Comparison of ENCODE assay signal across 16 cellular contexts in the genomic region with DNA sequence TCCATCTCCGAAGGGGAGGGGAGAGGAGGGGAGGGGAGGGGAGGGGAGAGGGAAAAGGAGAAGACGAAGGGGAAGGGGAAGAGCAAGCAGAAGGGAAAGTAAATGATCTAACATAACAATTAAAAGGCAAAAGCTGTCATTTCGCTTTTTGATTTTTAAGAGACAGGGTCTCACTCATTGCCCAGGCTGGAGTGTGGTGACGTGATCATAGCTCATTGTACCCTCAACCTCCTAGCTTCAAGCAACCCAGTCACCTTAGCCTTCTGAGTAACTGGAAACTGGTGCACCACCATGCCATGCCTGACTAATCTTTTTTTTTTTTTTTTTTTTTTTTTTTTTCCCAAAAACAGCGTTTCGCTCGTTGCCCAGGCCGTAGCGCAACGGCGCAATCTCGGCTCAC. TPM values are rescaled to one million over a fixed set of nuclear protein-coding genes. Genes with fewer than 3 reads are reported as not detected.
DNase-seq lines count a peak whose midpoint lies in the region; ATAC-seq, FAIRE-seq and TF ChIP-seq lines count a peak whose summit lies in the region.
"Had no signal": no experiment of that assay in that cellular context is flagged by ENCODE, and none has a peak within 500 bp of the region (broad histone marks: within the 10 kb centered on the region; RNA-seq: fewer than 3 reads in every experiment).

No MANE protein-coding gene starts in this region.

- peak overlapping the region in 1 of 11 experiments; percentile 26; a peak in 1 of 22 replicates for H3K9ac ChIP-seq in BLaER1 treated with 17β-estradiol and CSF1 and Interleukin-3, amounts not matched to agents 10 nM and 100 nM
- no peak overlapping the region for H3K9ac ChIP-seq in IMR-90 (ENCODE audit: low read depth, low read length)
- H3K9ac ChIP-seq in HepG2 (ENCODE audit: insufficient read depth, low read depth, low read length), result no peak overlapping the region

- no peak overlapping the region for H3K4me3 ChIP-seq in BLaER1 treated with 17β-estradiol and CSF1 and Interleukin-3, amounts not matched to agents 10 nM and 100 nM
- H3K4me3 ChIP-seq in IMR-90 (ENCODE audit: insufficient read depth, low read depth, low read length) (no peak overlapping the region), HepG2 (replicated peaks in 1 of 3; ENCODE audit: insufficient read depth in 1 of 3, low read depth in 2 of 3, low read length in 3 of 3) (no peak overlapping the region), stomach (no peak overlapping the region)

- no peak overlapping the region for H2AK9ac ChIP-seq in IMR-90 (replicated peaks; ENCODE audit: low read depth, low read length, poor library complexity)

- no peak overlapping the region for H3K4ac ChIP-seq in IMR-90 (ENCODE audit: low read depth, low read length)

- no peak overlapping the region for H3K18ac ChIP-seq in IMR-90 (ENCODE audit: low read depth, low read length)

- H4K91ac ChIP-seq in IMR-90 (ENCODE audit: insufficient read depth, low read depth, low read length), result no peak overlapping the region

- no peak for ATAC-seq in IMR-90 (ENCODE audit: low read depth)
- no peak for ATAC-seq in HepG2

- no peak overlapping the region for H2BK15ac ChIP-seq in IMR-90 (ENCODE audit: low read depth, low read length)

- H4K5ac ChIP-seq in IMR-90 (ENCODE audit: low read depth, low read length), result no peak overlapping the region

- H2BK20ac ChIP-seq in IMR-90 (ENCODE audit: low read depth, low read length), result no peak overlapping the region

- H4K8ac ChIP-seq in IMR-90 (ENCODE audit: low read depth in 2 of 2, low read length in 2 of 2), result peak overlapping the region in 1 of 2 experiments; percentile 58; a peak in 1 of 4 replicates

- H2BK120ac ChIP-seq in IMR-90 (ENCODE audit: low read depth, low read length), result no peak overlapping the region

- peaks cover 0 to 18% (median 3%) of the 10 kb centered on the region in 11 experiments; a peak in 7 of 22 replicates for H3K9me3 ChIP-seq in BLaER1 treated with 17β-estradiol and CSF1 and Interleukin-3, amounts not matched to agents 10 nM and 100 nM (replicated peaks in 1 of 11)
- H3K9me3 ChIP-seq in IMR-90 (ENCODE audit: control insufficient read depth, insufficient read depth, low read length) (no peaks in the 10 kb centered on the region), HepG2 (ENCODE audit: low read length) (no peaks in the 10 kb centered on the region), stomach (no peaks in the 10 kb centered on the region)
- H3K9me3 ChIP-seq: BE2C, Caco-2 had no signal

- TF ChIP-seq CTCF in IMR-90 (conservative IDR thresholded peaks at IDR 0.05; ENCODE audit: low read depth, low read length), result no peak
- no peak for TF ChIP-seq CTCF in HepG2 (CRISPR knock-in tag; IDR thresholded peaks at IDR 0.05)
- no peak for TF ChIP-seq CTCF in stomach (IDR thresholded peaks at IDR 0.05)

- peak overlapping the region; percentile 66 for H3K14ac ChIP-seq in IMR-90 (replicated peaks; ENCODE audit: low read depth, low read length)

- DNase-seq in GM12891 (ENCODE audit: insufficient read length, low spot score), result no peak
- DNase-seq in IMR-90, result no peak
- DNase-seq in HepG2 (ENCODE audit: low spot score), result no peak
- no peak for DNase-seq in T-helper 9 cell
- no peak for DNase-seq in activated naive CD4-positive, alpha-beta T cell (lab: John Stamatoyannopoulos, UW)
- DNase-seq in stomach, result no peak
- no peak for DNase-seq in NCI-H524 treated with DMSO at 0.1 percent for 48 hours (lab: John Stamatoyannopoulos, UW)
- DNase-seq: BE2C, Caco-2, H7, NCI-H1436 treated with DMSO at 0.1 percent for 48 hours, NCI-H446 treated with DMSO at 0.1 percent for 48 hours, OCI-M1, RPMI8226 had no signal

- H3K4me1 ChIP-seq in BLaER1 treated with 17β-estradiol and CSF1 and Interleukin-3, amounts not matched to agents 10 nM and 100 nM, result peaks cover 48 to 100% (median 59%) of the 10 kb centered on the region in 10 experiments
- H3K4me1 ChIP-seq in IMR-90 (ENCODE audit: control insufficient read depth, insufficient read depth, low read length) (peaks cover 18% of the 10 kb centered on the region), HepG2 (ENCODE audit: insufficient read depth, low read length) (peaks cover 26% of the 10 kb centered on the region), stomach (peaks cover 6 to 49% (median 29%) of the 10 kb centered on the region in 4 donors)
- H3K4me1 ChIP-seq: BE2C, Caco-2 had no signal

- H3K79me2 ChIP-seq in HepG2 (ENCODE audit: insufficient read depth, low read length), result peaks cover 92% of the 10 kb centered on the region

- in situ Hi-C loops in IMR-90 (cut with MboI; ENCODE audit: low sequenced_read_pairs) (no loop called here), HepG2 (cut with HindIII; ENCODE audit: extremely low pct_ligation_motif_present, low pct_unique_long_range_greater_than_20kb) (no loop called here)

- POLR2A ChIA-PET in IMR-90 (lab: Charles Lee; ENCODE audit: unreplicated experiment), result no interaction called here
- POLR2A ChIA-PET in HepG2 (lab: Yijun Ruan, JAX), result interaction anchor here (0.7 kb wide), 1 partner anchor 8 kb away, joined by 3 read pairs; no protein-coding TSS in a partner anchor

- H2AK5ac ChIP-seq in IMR-90 (ENCODE audit: low read depth, low read length), result peak overlapping the region; percentile 70; the same call in 1 of the 2 replicates

- H2BK5ac ChIP-seq in IMR-90 (ENCODE audit: low read depth, low read length, poor library complexity, severe bottlenecking), result no peak overlapping the region

- TF ChIP-seq POLR2A in GM12891 (IDR thresholded peaks at IDR 0.05; ENCODE audit: low read depth, low read length) (no peak), IMR-90 (IDR thresholded peaks at IDR 0.05; ENCODE audit: low read depth, low read length) (no peak), HepG2 (IDR thresholded peaks at IDR 0.05; ENCODE audit: insufficient read depth in 1 of 2, low read depth in 2 of 2, low read length in 2 of 2) (no peak), stomach (IDR thresholded peaks at IDR 0.05) (no peak)

- FAIRE-seq in GM12891 (lab: Jason Lieb, UNC) (peak; percentile 74), HepG2 (lab: Jason Lieb, UNC) (no peak)
- FAIRE-seq: G401.6 had no signal

- peak overlapping the region in 1 of 11 experiments; percentile 48; a peak in 1 of 22 replicates for H3K27ac ChIP-seq in BLaER1 treated with 17β-estradiol and CSF1 and Interleukin-3, amounts not matched to agents 10 nM and 100 nM
- H3K27ac ChIP-seq in IMR-90 (ENCODE audit: insufficient read depth, low read length) (no peak overlapping the region), HepG2 (ENCODE audit: extremely low read length, insufficient read depth, low read length) (no peak overlapping the region), stomach (no peak overlapping the region)

- no peak overlapping the region for H3K23ac ChIP-seq in IMR-90 (ENCODE audit: low read depth, low read length)

- BruUV-seq in IMR-90 (replicated peaks; lab: Mats Ljungman, UMichigan) (no TSS peak), HepG2 (replicated peaks; lab: Mats Ljungman, UMichigan) (no TSS peak)

- no peaks in the 10 kb centered on the region for H3K27me3 ChIP-seq in BLaER1 treated with 17β-estradiol and CSF1 and Interleukin-3, amounts not matched to agents 10 nM and 100 nM
- H3K27me3 ChIP-seq in IMR-90 (ENCODE audit: control insufficient read depth, insufficient read depth, low read length), result no peaks in the 10 kb centered on the region
- no peaks in the 10 kb centered on the region for H3K27me3 ChIP-seq in HepG2 (ENCODE audit: control insufficient read depth in 1 of 2, insufficient read depth in 2 of 2, low read length in 2 of 2)
- H3K27me3 ChIP-seq in stomach, result no peaks in the 10 kb centered on the region
- H3K27me3 ChIP-seq: BE2C had no signal

- intact Hi-C loops in IMR-90 (cut with micrococcal nuclease), result no loop called here
- intact Hi-C loops in HepG2 (cut with micrococcal nuclease; ENCODE audit: unreplicated experiment), result no loop called here
- intact Hi-C loops in stomach (cut with DNase I; ENCODE audit: low total_unique reads), result no loop called here

- TF ChIP-seq EP300 in HepG2 (IDR thresholded peaks at IDR 0.05; ENCODE audit: low read depth in 2 of 2, low read length in 2 of 2), result no peak
- TF ChIP-seq EP300 in HepG2 (CRISPR knock-in tag; IDR thresholded peaks at IDR 0.05; ENCODE audit: borderline replicate concordance), result no peak
- no peak for TF ChIP-seq EP300 in stomach (IDR thresholded peaks at IDR 0.05)

- dilution Hi-C loops in IMR-90 (cut with HindIII; ENCODE audit: low sequenced_read_pairs, unreplicated experiment), result no loop called here

- H3K56ac ChIP-seq in IMR-90 (ENCODE audit: extremely low read depth, insufficient read depth, low read length), result no peak overlapping the region

- CTCF ChIA-PET in IMR-90 (lab: Yijun Ruan, JAX), result no interaction called here
- CTCF ChIA-PET in HepG2 (lab: Yijun Ruan, JAX; ENCODE audit: low intra/inter-chr PET ratio, low total read pairs), result no interaction called here

- H3K9me1 ChIP-seq in IMR-90 (ENCODE audit: insufficient read depth, low read length), result peaks cover 15% of the 10 kb centered on the region

- no peak overlapping the region for H2AFZ ChIP-seq in IMR-90 (replicated peaks; ENCODE audit: low read length, poor library complexity)
- no peak overlapping the region for H2AFZ ChIP-seq in HepG2 (ENCODE audit: low read length)

- H3K36me3 ChIP-seq in BLaER1 treated with 17β-estradiol and CSF1 and Interleukin-3, amounts not matched to agents 10 nM and 100 nM, result peaks cover 21 to 74% (median 53%) of the 10 kb centered on the region in 11 experiments
- H3K36me3 ChIP-seq in IMR-90 (ENCODE audit: control insufficient read depth, insufficient read depth, low read length) (0 out of 2 replicates have a peak, but pooled peaks cover 3% of the 10 kb centered on the region), HepG2 (replicated peaks in 1 of 2; ENCODE audit: control insufficient read depth in 1 of 2, insufficient read depth in 2 of 2, low read length in 2 of 2) (peaks cover 0 to 3% of the 10 kb centered on the region in 2 experiments; a peak in 1 of 5 replicates), stomach (no peaks in the 10 kb centered on the region)

- TF ChIP-seq RAD21 in IMR-90 (IDR thresholded peaks at IDR 0.05; ENCODE audit: low read length) (no peak), HepG2 (CRISPR knock-in tag; IDR thresholded peaks at IDR 0.05) (no peak)

- peaks cover 94 to 100% (median 100%) of the 10 kb centered on the region in 11 experiments for H4K20me1 ChIP-seq in BLaER1 treated with 17β-estradiol and CSF1 and Interleukin-3, amounts not matched to agents 10 nM and 100 nM
- peaks cover 75% of the 10 kb centered on the region for H4K20me1 ChIP-seq in IMR-90 (ENCODE audit: insufficient read depth, low read length)
- peaks cover 25% of the 10 kb centered on the region for H4K20me1 ChIP-seq in HepG2 (ENCODE audit: insufficient read depth, low read length)

- H3K4me2 ChIP-seq in BLaER1 treated with 17β-estradiol and CSF1 and Interleukin-3, amounts not matched to agents 10 nM and 100 nM, result peak overlapping the region; percentile 19 to 96 (median 45)
- H3K4me2 ChIP-seq in IMR-90 (ENCODE audit: low read depth, low read length) (no peak overlapping the region), HepG2 (ENCODE audit: low read depth, low read length) (no peak overlapping the region)

- H3K79me1 ChIP-seq in IMR-90 (ENCODE audit: low read depth in 1 of 2, low read length in 2 of 2), result peaks cover 12 to 77% of the 10 kb centered on the region in 2 experiments

- no CpG with 5 or more reads among the region's 12 CpGs for WGBS in IMR-90 (ENCODE audit: extremely low coverage in 2 of 2, insufficient read length in 1 of 2), 2 experiments
- 98% methylated on average over 12 of the region's 12 CpGs for WGBS in HepG2 (ENCODE audit: low lambda C conversion rate)
- 88 to 97% (median 94%) methylated on average over 11 to 12 of the region's 12 CpGs for WGBS in stomach, 5 donors

RNA-seq across cellular contexts. Expression of a gene that starts 22.6 kb away (rescaled TPM):
- polyA plus RNA-seq in GM12891 (2012; ENCODE audit: low read depth, missing spikeins), result 41.8 TPM
- total RNA-seq in IMR-90 (2012; rRNA removed) (185 and 217 TPM in 2 replicates), HepG2 (2016; rRNA removed; fragmentation: Illumina TruSeq; extraction: Trizol) (86.8 and 125 TPM in 2 replicates), stomach (100 to 1,000 TPM in 1 of 5 donors, 10 to 100 TPM in 4; 13.9 to 159 (median 21.0) TPM)
- polyA plus RNA-seq in IMR-90 (2012; rRNA removed) (90.4 and 110 TPM in 2 replicates), HepG2 (2011; rRNA removed) (92.7 and 100 TPM in 2 replicates), stomach (10 to 100 TPM in 1 of 3 donors, 1 to 10 TPM in 2; 5.8 to 10.0 (median 6.4) TPM)
- 47.3 and 49.4 TPM in 2 replicates for polyA plus RNA-seq in IMR-90 (2012; cell fraction: cytosol; rRNA removed)
- polyA plus RNA-seq in IMR-90 (2012; cell fraction: nucleus; rRNA removed; ENCODE audit: low replicate concordance), result 11.6 and 52.2 TPM in 2 replicates
- total RNA-seq in HepG2 (2016; cell fraction: cytosol; rRNA removed; fragmentation: Illumina TruSeq; extraction: Trizol; ENCODE audit: low read depth), result 14.1 and 22.6 TPM in 2 replicates
- total RNA-seq in HepG2 (2016; cell fraction: insoluble cytoplasmic fraction; rRNA removed; fragmentation: Illumina TruSeq; extraction: Trizol), result 82.6 and 120 TPM in 2 replicates
- 28.6 TPM in 2 replicates for total RNA-seq in HepG2 (2016; cell fraction: membrane; rRNA removed; fragmentation: Illumina TruSeq; extraction: Trizol)
- 136 and 171 TPM in 2 replicates for total RNA-seq in HepG2 (2016; cell fraction: nucleus; rRNA removed; fragmentation: Illumina TruSeq; extraction: Trizol)
- 78.0 and 88.1 TPM in 2 replicates for polyA plus RNA-seq in HepG2 (2011; cell fraction: cytosol; rRNA removed)
- polyA plus RNA-seq in HepG2 (2011; cell fraction: nucleus; rRNA removed), result 34.5 and 42.9 TPM in 2 replicates
- 130 and 143 TPM in 2 replicates for polyA plus RNA-seq in HepG2 (2012)
- 3.0 and 3.6 TPM in 2 replicates for polyA plus RNA-seq in HepG2 (2016; cell fraction: cytosol; fragmentation: Illumina TruSeq; extraction: Trizol; ENCODE audit: low read depth)
- 52.9 and 53.5 TPM in 2 replicates for polyA plus RNA-seq in HepG2 (2016; cell fraction: insoluble cytoplasmic fraction; fragmentation: Illumina TruSeq; extraction: Trizol; ENCODE audit: low read depth)
- 6.1 and 9.4 TPM in 2 replicates for polyA plus RNA-seq in HepG2 (2016; cell fraction: membrane; fragmentation: Illumina TruSeq; extraction: Trizol; ENCODE audit: low read depth)
- polyA plus RNA-seq in HepG2 (2016; cell fraction: nucleus; fragmentation: Illumina TruSeq; extraction: Trizol; ENCODE audit: insufficient read depth, low read depth), result 79.1 and 82.6 TPM in 2 replicates
- 80.0 and 86.9 TPM in 2 replicates for polyA minus RNA-seq in HepG2 (2011; rRNA and poly(A)+ RNA removed; ENCODE audit: low replicate concordance)
- polyA minus RNA-seq in HepG2 (2011; cell fraction: cytosol; rRNA and poly(A)+ RNA removed), result 155 and 159 TPM in 2 replicates
- polyA minus RNA-seq in HepG2 (2011; cell fraction: nucleus; rRNA and poly(A)+ RNA removed), result 151 and 153 TPM in 2 replicates

RNA-seq across cellular contexts. Expression of a gene that starts 44.2 kb away (rescaled TPM):
- polyA plus RNA-seq in GM12891 (2012; ENCODE audit: low read depth, missing spikeins), result 1.2 TPM
- total RNA-seq in IMR-90 (2012; rRNA removed) (9.3 and 15.0 TPM in 2 replicates), HepG2 (2016; rRNA removed; fragmentation: Illumina TruSeq; extraction: Trizol) (12.6 and 15.6 TPM in 2 replicates), stomach (10 to 100 TPM in 3 of 5 donors, 1 to 10 TPM in 2; 6.7 to 34.1 (median 12.8) TPM)
- polyA plus RNA-seq in IMR-90 (2012; rRNA removed) (3.1 and 4.0 TPM in 2 replicates), HepG2 (2011; rRNA removed) (5.3 and 7.2 TPM in 2 replicates), stomach (1 to 10 TPM; 3.1 to 4.3 (median 3.7) TPM)
- polyA plus RNA-seq in IMR-90 (2012; cell fraction: cytosol; rRNA removed), result 1.0 and 1.8 TPM in 2 replicates
- polyA plus RNA-seq in IMR-90 (2012; cell fraction: nucleus; rRNA removed; ENCODE audit: low replicate concordance), result 2.4 and 3.9 TPM in 2 replicates
- total RNA-seq in HepG2 (2016; cell fraction: cytosol; rRNA removed; fragmentation: Illumina TruSeq; extraction: Trizol; ENCODE audit: low read depth), result 0.97 and 1.0 TPM in 2 replicates
- 11.6 and 15.8 TPM in 2 replicates for total RNA-seq in HepG2 (2016; cell fraction: insoluble cytoplasmic fraction; rRNA removed; fragmentation: Illumina TruSeq; extraction: Trizol)
- total RNA-seq in HepG2 (2016; cell fraction: membrane; rRNA removed; fragmentation: Illumina TruSeq; extraction: Trizol), result 4.3 and 4.8 TPM in 2 replicates
- total RNA-seq in HepG2 (2016; cell fraction: nucleus; rRNA removed; fragmentation: Illumina TruSeq; extraction: Trizol), result 7.8 and 9.8 TPM in 2 replicates
- 2.7 and 3.6 TPM in 2 replicates for polyA plus RNA-seq in HepG2 (2011; cell fraction: cytosol; rRNA removed)
- 4.8 and 5.0 TPM in 2 replicates for polyA plus RNA-seq in HepG2 (2011; cell fraction: nucleus; rRNA removed)
- polyA plus RNA-seq in HepG2 (2012), result 6.3 and 7.5 TPM in 2 replicates
- 0.26 and 0.32 TPM in 2 replicates for polyA plus RNA-seq in HepG2 (2016; cell fraction: cytosol; fragmentation: Illumina TruSeq; extraction: Trizol; ENCODE audit: low read depth)
- 8.7 and 9.9 TPM in 2 replicates for polyA plus RNA-seq in HepG2 (2016; cell fraction: insoluble cytoplasmic fraction; fragmentation: Illumina TruSeq; extraction: Trizol; ENCODE audit: low read depth)
- 0.96 and 1.4 TPM in 2 replicates for polyA plus RNA-seq in HepG2 (2016; cell fraction: membrane; fragmentation: Illumina TruSeq; extraction: Trizol; ENCODE audit: low read depth)
- 8.1 and 9.1 TPM in 2 replicates for polyA plus RNA-seq in HepG2 (2016; cell fraction: nucleus; fragmentation: Illumina TruSeq; extraction: Trizol; ENCODE audit: insufficient read depth, low read depth)
- polyA minus RNA-seq in HepG2 (2011; rRNA and poly(A)+ RNA removed; ENCODE audit: low replicate concordance), result 7.7 and 12.1 TPM in 2 replicates
- 13.5 and 13.7 TPM in 2 replicates for polyA minus RNA-seq in HepG2 (2011; cell fraction: cytosol; rRNA and poly(A)+ RNA removed)
- 12.0 and 13.6 TPM in 2 replicates for polyA minus RNA-seq in HepG2 (2011; cell fraction: nucleus; rRNA and poly(A)+ RNA removed)

Comparison
In these comparisons a context has a peak if more than half of its experiments do, and no peak if none do; other contexts are left out.
1. H3K4me2 ChIP-seq: peak in BLaER1 treated with 17β-estradiol and CSF1 and Interleukin-3, amounts not matched to agents 10 nM and 100 nM (11 of 11); none in IMR-90 (single experiment) and HepG2 (single experiment).